ENCODE assay signal across 12 cellular contexts in genomic region chr16:17375388-17376304, GRCh38.
A peak's percentile ranks its signal among the peaks of the same experiment; 100 is the strongest.
DNase-seq lines count a peak whose midpoint lies in the region; ATAC-seq and TF ChIP-seq lines count a peak whose summit lies in the region.
"Had no signal": no experiment of that assay in that cellular context is flagged by ENCODE, and none has a peak within 500 bp of the region (broad histone marks: within the 10 kb centered on the region; RNA-seq: fewer than 3 reads in every experiment).

No MANE protein-coding gene starts in this region.

- no peaks in the 10 kb centered on the region for H3K9me3 ChIP-seq in CD4-positive, alpha-beta T cell (ENCODE audit: control insufficient read depth, low read length)

- DNase-seq in CD4-positive, alpha-beta T cell, result no peak
- DNase-seq in H4 (ENCODE audit: low spot score) (peak; percentile 24), natural killer cell (no peak), NCI-H2029 treated with DMSO at 0.1 percent for 48 hours (lab: John Stamatoyannopoulos, UW) (no peak), A172 (ENCODE audit: low spot score) (no peak), ACHN (no peak), 8988T (no peak)
- DNase-seq in activated T-helper 2 cell treated with anti-CD3 and anti-CD28 coated beads, Interferon-gamma antibody, Interleukin-2, Interleukin-4, amounts not matched to agents 10 μg/mL and 5 μg/mL and 100 μg/mL, durations not matched to agents 14 hours and 24 hours and 36 hours (ENCODE audit: low spot score), result no peak
- DNase-seq: erythroblast, NCI-H187 treated with DMSO at 0.1 percent for 48 hours, retina, SIG-M5 had no signal

- H3K36me3 Mint-ChIP-seq in CD4-positive, alpha-beta T cell (ENCODE audit: low read depth), result no peaks in the 10 kb centered on the region
- H3K36me3 Mint-ChIP-seq in activated T-helper 2 cell treated with anti-CD3 and anti-CD28 coated beads, Interferon-gamma antibody, Interleukin-2, Interleukin-4, amounts not matched to agents 10 μg/mL and 5 μg/mL and 100 μg/mL, durations not matched to agents 14 hours and 24 hours and 36 hours (ENCODE audit: low read depth), result peaks cover 6% of the 10 kb centered on the region
- no peaks in the 10 kb centered on the region for H3K36me3 Mint-ChIP-seq in natural killer cell

- H3K4me1 Mint-ChIP-seq in CD4-positive, alpha-beta T cell (ENCODE audit: low read depth), result peaks cover 87% of the 10 kb centered on the region
- peaks cover 64% of the 10 kb centered on the region for H3K4me1 Mint-ChIP-seq in activated T-helper 2 cell treated with anti-CD3 and anti-CD28 coated beads, Interferon-gamma antibody, Interleukin-2, Interleukin-4, amounts not matched to agents 10 μg/mL and 5 μg/mL and 100 μg/mL, durations not matched to agents 14 hours and 24 hours and 36 hours (ENCODE audit: low read depth)
- peaks cover 73 to 79% of the 10 kb centered on the region in 2 donors for H3K4me1 Mint-ChIP-seq in natural killer cell

- in situ Hi-C loops in ACHN (cut with HindIII; ENCODE audit: low pct_ligation_motif_present, low pct_unique_long_range_greater_than_20kb, low sequenced_read_pairs), result no loop called here

- H3K9me3 Mint-ChIP-seq in CD4-positive, alpha-beta T cell, result no peaks in the 10 kb centered on the region
- H3K9me3 Mint-ChIP-seq in activated T-helper 2 cell treated with anti-CD3 and anti-CD28 coated beads, Interferon-gamma antibody, Interleukin-2, Interleukin-4, amounts not matched to agents 10 μg/mL and 5 μg/mL and 100 μg/mL, durations not matched to agents 14 hours and 24 hours and 36 hours, result no peaks in the 10 kb centered on the region
- H3K9me3 Mint-ChIP-seq in natural killer cell, result no peaks in the 10 kb centered on the region

- ATAC-seq in CD4-positive, alpha-beta T cell (ENCODE audit: poor library complexity), result peak; percentile 61
- ATAC-seq in natural killer cell, result peak; percentile 62 to 75 (median 66)

- intact Hi-C loops in CD4-positive, alpha-beta T cell (cut with DNase I, micrococcal nuclease), result loop anchor here in 1 of 2 experiments (5.0 to 10.0 kb wide), 2 partner anchors 361 to 518 kb away; no protein-coding TSS in a partner anchor
- intact Hi-C loops in activated T-helper 2 cell treated with anti-CD3 and anti-CD28 coated beads, Interferon-gamma antibody, Interleukin-2, Interleukin-4, amounts not matched to agents 10 μg/mL and 5 μg/mL and 100 μg/mL, durations not matched to agents 14 hours and 24 hours and 36 hours (cut with micrococcal nuclease), result no loop called here
- intact Hi-C loops in natural killer cell (cut with micrococcal nuclease), result no loop called here

- H3K27me3 ChIP-seq in CD4-positive, alpha-beta T cell (ENCODE audit: control insufficient read depth, insufficient read depth, low read length), result no peaks in the 10 kb centered on the region

- no peak for TF ChIP-seq CTCF in CD4-positive, alpha-beta T cell (IDR thresholded peaks at IDR 0.05)
- TF ChIP-seq CTCF in natural killer cell (IDR thresholded peaks at IDR 0.05), result no peak

- POLR2A ChIA-PET in CD4-positive, alpha-beta T cell (lab: Charles Lee), result interaction anchor here (0.9 kb wide), 1 partner anchor 73 kb away, joined by 3 read pairs; no protein-coding TSS in a partner anchor

- no peak overlapping the region for H3K4me3 Mint-ChIP-seq in CD4-positive, alpha-beta T cell
- no peak overlapping the region for H3K4me3 Mint-ChIP-seq in activated T-helper 2 cell treated with anti-CD3 and anti-CD28 coated beads, Interferon-gamma antibody, Interleukin-2, Interleukin-4, amounts not matched to agents 10 μg/mL and 5 μg/mL and 100 μg/mL, durations not matched to agents 14 hours and 24 hours and 36 hours (ENCODE audit: low read depth)
- H3K4me3 Mint-ChIP-seq in natural killer cell, result no peak overlapping the region

- no peaks in the 10 kb centered on the region for H3K27me3 Mint-ChIP-seq in CD4-positive, alpha-beta T cell
- H3K27me3 Mint-ChIP-seq in activated T-helper 2 cell treated with anti-CD3 and anti-CD28 coated beads, Interferon-gamma antibody, Interleukin-2, Interleukin-4, amounts not matched to agents 10 μg/mL and 5 μg/mL and 100 μg/mL, durations not matched to agents 14 hours and 24 hours and 36 hours (ENCODE audit: low read depth), result no peaks in the 10 kb centered on the region
- H3K27me3 Mint-ChIP-seq in natural killer cell (ENCODE audit: low read depth in 2 of 2), result no peaks in the 10 kb centered on the region

- CTCF ChIA-PET in CD4-positive, alpha-beta T cell (lab: Charles Lee), result no interaction called here

- peak overlapping the region; percentile 36 for H3K27ac Mint-ChIP-seq in CD4-positive, alpha-beta T cell
- peak overlapping the region; percentile 55 for H3K27ac Mint-ChIP-seq in activated T-helper 2 cell treated with anti-CD3 and anti-CD28 coated beads, Interferon-gamma antibody, Interleukin-2, Interleukin-4, amounts not matched to agents 10 μg/mL and 5 μg/mL and 100 μg/mL, durations not matched to agents 14 hours and 24 hours and 36 hours
- peak overlapping the region in 1 of 2 donors; percentile 64 for H3K27ac Mint-ChIP-seq in natural killer cell

- no peak overlapping the region for H3K27ac ChIP-seq in CD4-positive, alpha-beta T cell (ENCODE audit: low read depth, low read length)
